In the genomic region with DNA sequence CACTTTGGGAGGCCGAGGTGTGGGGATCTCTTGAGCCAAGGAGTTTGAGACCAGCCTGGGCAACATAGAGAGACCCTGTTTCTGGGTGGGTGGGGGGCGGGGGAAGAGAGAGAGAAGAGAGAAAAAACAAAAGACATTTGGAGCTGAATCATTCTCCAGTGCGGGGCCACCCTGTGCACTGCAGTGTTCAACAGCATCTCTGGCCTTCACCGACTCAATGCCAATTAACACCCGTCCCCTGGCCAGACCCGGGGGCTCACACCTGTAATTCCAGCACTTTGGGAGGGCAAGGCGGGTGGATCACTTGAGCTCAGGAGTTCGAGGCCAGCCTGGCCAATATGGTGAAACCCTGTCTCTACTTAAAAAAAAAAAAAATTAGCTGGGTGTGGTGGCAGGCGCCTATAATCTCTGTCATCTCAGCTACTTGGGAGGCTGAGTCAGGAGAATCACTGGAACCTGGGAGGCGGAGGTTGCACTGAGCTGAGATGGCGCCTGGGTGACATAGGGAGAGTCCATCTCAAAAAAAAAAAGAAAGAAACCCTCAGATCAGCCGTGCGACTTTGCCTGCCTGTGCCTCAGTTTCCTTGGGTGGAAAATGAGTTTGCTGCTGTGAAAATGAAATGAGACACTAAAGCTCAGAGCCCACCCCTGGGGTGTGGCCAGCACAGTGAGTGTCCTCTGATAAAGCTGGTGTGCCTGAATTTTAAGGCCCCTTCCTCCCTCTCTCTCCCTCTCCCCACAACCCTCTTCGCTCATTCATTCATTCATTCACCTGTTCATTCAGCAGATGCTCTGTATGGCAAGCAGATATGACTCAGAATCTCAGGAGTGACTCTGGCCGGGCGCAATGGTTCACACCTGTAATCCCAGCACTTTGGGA, we compare ENCODE assay signal across 14 cellular contexts. TPM values are rescaled to one million over a fixed set of nuclear protein-coding genes. Genes with fewer than 3 reads are reported as not detected.
DNase-seq lines count a peak whose midpoint lies in the region; ATAC-seq, FAIRE-seq and TF ChIP-seq lines count a peak whose summit lies in the region.
"Had no signal": no experiment of that assay in that cellular context is flagged by ENCODE, and none has a peak within 500 bp of the region (broad histone marks: within the 10 kb centered on the region; RNA-seq: fewer than 3 reads in every experiment).

No MANE protein-coding gene starts in this region.

- H2BK5ac ChIP-seq in neuronal stem cell (ENCODE audit: low read length), result no peak overlapping the region

- H4K8ac ChIP-seq in neuronal stem cell (ENCODE audit: low read depth, low read length), result no peak overlapping the region

- H3K36me3 Mint-ChIP-seq in CD8-positive, alpha-beta memory T cell, result peaks cover 33 to 43% (median 37%) of the 10 kb centered on the region in 3 donors
- H3K36me3 Mint-ChIP-seq in astrocyte (ENCODE audit: low read depth, unreplicated experiment) (peaks cover 6% of the 10 kb centered on the region), natural killer cell (peaks cover 21% of the 10 kb centered on the region)

- no TSS peak for BruUV-seq in HepG2 (replicated peaks; lab: Mats Ljungman, UMichigan)

- H3K9me3 ChIP-seq in CD8-positive, alpha-beta memory T cell (ENCODE audit: low read length), result no peaks in the 10 kb centered on the region
- H3K9me3 ChIP-seq in OCI-LY3 (ENCODE audit: insufficient read depth, low read length), result no peaks in the 10 kb centered on the region
- H3K9me3 ChIP-seq in astrocyte (ENCODE audit: insufficient read depth, low read depth, low read length), result no peaks in the 10 kb centered on the region
- no peaks in the 10 kb centered on the region for H3K9me3 ChIP-seq in neuronal stem cell (replicated peaks in 1 of 2; ENCODE audit: control insufficient read depth in 2 of 2, insufficient read depth in 1 of 2, low read depth in 1 of 2, low read length in 2 of 2)
- no peaks in the 10 kb centered on the region for H3K9me3 ChIP-seq in HepG2 (ENCODE audit: low read length)

- no peak overlapping the region for H3K4me3 ChIP-seq in CD8-positive, alpha-beta memory T cell (ENCODE audit: low read length)
- H3K4me3 ChIP-seq in OCI-LY3 (ENCODE audit: low read length), result no peak overlapping the region
- no peak overlapping the region for H3K4me3 ChIP-seq in astrocyte (ENCODE audit: insufficient read depth, low read depth, low read length)
- H3K4me3 ChIP-seq in neuronal stem cell (ENCODE audit: low read length in 2 of 2), result no peak overlapping the region
- H3K4me3 ChIP-seq in HepG2 (replicated peaks in 1 of 3; ENCODE audit: insufficient read depth in 1 of 3, low read depth in 2 of 3, low read length in 3 of 3), result no peak overlapping the region
- H3K4me3 ChIP-seq: cardiac muscle cell, smooth muscle cell had no signal

- in situ Hi-C loops in HepG2 (cut with HindIII; ENCODE audit: extremely low pct_ligation_motif_present, low pct_unique_long_range_greater_than_20kb), result no loop called here

- peaks cover 0 to 32% of the 10 kb centered on the region in 2 donors for H3K27me3 Mint-ChIP-seq in CD8-positive, alpha-beta memory T cell
- H3K27me3 Mint-ChIP-seq in astrocyte (ENCODE audit: low read depth, unreplicated experiment) (peaks cover 45% of the 10 kb centered on the region), natural killer cell (ENCODE audit: low read depth in 2 of 2) (no peaks in the 10 kb centered on the region)

- no CpG with 5 or more reads among the region's 16 CpGs for WGBS in neuronal stem cell (ENCODE audit: extremely low coverage in 2 of 2, insufficient read length in 2 of 2, insufficient replicate concordance in 1 of 2), 2 donors
- WGBS in HepG2 (ENCODE audit: low lambda C conversion rate), result 29% methylated on average over 15 of the region's 16 CpGs

- POLR2A ChIA-PET in CD8-positive, alpha-beta memory T cell (lab: Charles Lee), result interaction anchor here (0.6 to 13.3 kb wide), 18 partner anchors 9 to 305 kb away, joined by 3 to 1176 read pairs (median 6); partner anchors contain the start of gene AP1M1
- POLR2A ChIA-PET in HepG2 (lab: Yijun Ruan, JAX), result no interaction called here

- peaks cover 48% of the 10 kb centered on the region for H4K20me1 ChIP-seq in OCI-LY3 (ENCODE audit: insufficient read depth, low read length)
- peaks cover 33% of the 10 kb centered on the region for H4K20me1 ChIP-seq in astrocyte (ENCODE audit: insufficient read depth, low read length)
- no peaks in the 10 kb centered on the region for H4K20me1 ChIP-seq in HepG2 (ENCODE audit: insufficient read depth, low read length)

- TF ChIP-seq EP300 in HepG2 (IDR thresholded peaks at IDR 0.05; ENCODE audit: low read depth in 2 of 2, low read length in 2 of 2) (no peak), HepG2 (CRISPR knock-in tag; IDR thresholded peaks at IDR 0.05; ENCODE audit: borderline replicate concordance) (no peak)

- H3K27ac ChIP-seq in CD8-positive, alpha-beta memory T cell (ENCODE audit: low read depth, low read length), result peak overlapping the region; percentile 100
- H3K27ac ChIP-seq in OCI-LY3 (ENCODE audit: low read length) (no peak overlapping the region), astrocyte (ENCODE audit: low read depth, low read length) (no peak overlapping the region), neuronal stem cell (replicated peaks; ENCODE audit: low read length) (no peak overlapping the region), HepG2 (ENCODE audit: extremely low read length, insufficient read depth, low read length) (no peak overlapping the region)
- H3K27ac ChIP-seq: cardiac muscle cell had no signal

- peaks cover 0 to 15% (median 12%) of the 10 kb centered on the region in 5 donors for H3K9me3 Mint-ChIP-seq in CD8-positive, alpha-beta memory T cell
- H3K9me3 Mint-ChIP-seq in astrocyte (ENCODE audit: unreplicated experiment), result no peaks in the 10 kb centered on the region
- no peaks in the 10 kb centered on the region for H3K9me3 Mint-ChIP-seq in natural killer cell
- H3K9me3 Mint-ChIP-seq: stimulated activated naive CD8-positive, alpha-beta T cell treated with anti-CD3 and anti-CD28 coated beads, Interleukin-15, Interleukin-2, amounts not matched to agents 100 ng/mL and 50 ng/mL, for 24 hours had no signal

- H3K79me1 ChIP-seq in neuronal stem cell (ENCODE audit: low read depth, low read length), result no peaks in the 10 kb centered on the region

- TF ChIP-seq POLR2A in HepG2 (IDR thresholded peaks at IDR 0.05; ENCODE audit: insufficient read depth in 1 of 2, low read depth in 2 of 2, low read length in 2 of 2), result no peak

- H4K91ac ChIP-seq in neuronal stem cell (ENCODE audit: low read depth, low read length, poor library complexity), result no peak overlapping the region

- H2BK120ac ChIP-seq in neuronal stem cell (ENCODE audit: low read depth, low read length), result no peak overlapping the region

- no peak overlapping the region for H2BK15ac ChIP-seq in neuronal stem cell (ENCODE audit: low read length)

- peaks cover 43% of the 10 kb centered on the region for H3K4me1 ChIP-seq in CD8-positive, alpha-beta memory T cell (ENCODE audit: insufficient read depth, low read length)
- H3K4me1 ChIP-seq in OCI-LY3 (ENCODE audit: low read length) (peaks cover 32% of the 10 kb centered on the region), astrocyte (ENCODE audit: insufficient read depth, low read length) (peaks cover 23% of the 10 kb centered on the region), neuronal stem cell (ENCODE audit: control insufficient read depth in 2 of 2, insufficient read depth in 1 of 2, low read depth in 1 of 2, low read length in 2 of 2) (peaks cover 0 to 2% of the 10 kb centered on the region in 2 donors), HepG2 (ENCODE audit: insufficient read depth, low read length) (peaks cover 8% of the 10 kb centered on the region)

- TF ChIP-seq CTCF in OCI-LY3 (IDR thresholded peaks at IDR 0.05; ENCODE audit: low read depth, low read length) (no peak), astrocyte (IDR thresholded peaks at IDR 0.05; ENCODE audit: insufficient read depth, low read depth, low read length) (no peak), natural killer cell (IDR thresholded peaks at IDR 0.05) (no peak), HepG2 (CRISPR knock-in tag; IDR thresholded peaks at IDR 0.05) (no peak)

- CTCF ChIA-PET in CD8-positive, alpha-beta memory T cell (lab: Charles Lee), result interaction anchor here (0.7 to 22.1 kb wide), 9 partner anchors 9 to 84 kb away, joined by 3 to 403 read pairs (median 11); no protein-coding TSS in a partner anchor
- CTCF ChIA-PET in HepG2 (lab: Yijun Ruan, JAX; ENCODE audit: low intra/inter-chr PET ratio, low total read pairs), result no interaction called here

- H3K79me2 ChIP-seq in OCI-LY3 (ENCODE audit: low read length), result no peaks in the 10 kb centered on the region
- peaks cover 13% of the 10 kb centered on the region for H3K79me2 ChIP-seq in astrocyte (ENCODE audit: insufficient read depth, low read length)
- H3K79me2 ChIP-seq in HepG2 (ENCODE audit: insufficient read depth, low read length), result no peaks in the 10 kb centered on the region

- H3K18ac ChIP-seq in neuronal stem cell (ENCODE audit: low read length), result no peak overlapping the region

- peak overlapping the region; percentile 90 to 99 (median 98) for H3K27ac Mint-ChIP-seq in CD8-positive, alpha-beta memory T cell
- no peak overlapping the region for H3K27ac Mint-ChIP-seq in astrocyte (ENCODE audit: unreplicated experiment)
- peak overlapping the region; percentile 98 to 99 for H3K27ac Mint-ChIP-seq in natural killer cell

- ATAC-seq in natural killer cell (peak in 1 of 3 donors; percentile 16), HepG2 (no peak)

- DNase-seq in CD8-positive, alpha-beta memory T cell, result peak in 4 of 5 donors; percentile 31 to 63 (median 46)
- DNase-seq in astrocyte (ENCODE audit: low read depth) (no peak), natural killer cell (peak; percentile 49), neuronal stem cell (ENCODE audit: low spot score) (no peak), NCI-H2029 (lab: John Stamatoyannopoulos, UW) (no peak), NCI-H1436 treated with DMSO at 0.1 percent for 48 hours (lab: John Stamatoyannopoulos, UW) (no peak), HepG2 (ENCODE audit: low spot score) (no peak)
- DNase-seq: glutamatergic neuron, midbrain, NCI-H1930 had no signal

- H3K4me1 Mint-ChIP-seq in CD8-positive, alpha-beta memory T cell, result peaks cover 49 to 61% (median 52%) of the 10 kb centered on the region in 3 donors
- H3K4me1 Mint-ChIP-seq in astrocyte (ENCODE audit: low read depth, unreplicated experiment), result peaks cover 2% of the 10 kb centered on the region
- H3K4me1 Mint-ChIP-seq in natural killer cell, result peaks cover 59 to 69% of the 10 kb centered on the region in 2 donors

- peak overlapping the region; percentile 24 to 100 (median 99) for H3K4me3 Mint-ChIP-seq in CD8-positive, alpha-beta memory T cell
- H3K4me3 Mint-ChIP-seq in astrocyte (ENCODE audit: unreplicated experiment) (no peak overlapping the region), natural killer cell (peak overlapping the region; percentile 93)

- FAIRE-seq in astrocyte (lab: Jason Lieb, UNC), result no peak
- FAIRE-seq in HepG2 (lab: Jason Lieb, UNC), result no peak

- H3K23ac ChIP-seq in neuronal stem cell (ENCODE audit: low read depth, low read length, poor library complexity), result no peak overlapping the region

- H2AK5ac ChIP-seq in neuronal stem cell (ENCODE audit: low read depth, low read length), result no peak overlapping the region

- intact Hi-C loops in natural killer cell (cut with micrococcal nuclease) (loop anchor here (1.0 kb wide), 2 partner anchors 7 to 38 kb away; no protein-coding TSS in a partner anchor), HepG2 (cut with micrococcal nuclease; ENCODE audit: unreplicated experiment) (no loop called here)

- H3K36me3 ChIP-seq in CD8-positive, alpha-beta memory T cell (ENCODE audit: insufficient read depth, low read length), result peaks cover 30% of the 10 kb centered on the region
- no peaks in the 10 kb centered on the region for H3K36me3 ChIP-seq in OCI-LY3 (replicated peaks; ENCODE audit: low read depth, low read length)
- H3K36me3 ChIP-seq in astrocyte (ENCODE audit: insufficient read depth, low read length), result peaks cover 11% of the 10 kb centered on the region
- H3K36me3 ChIP-seq in neuronal stem cell (replicated peaks in 1 of 2; ENCODE audit: control insufficient read depth in 2 of 2, insufficient read depth in 2 of 2, low read length in 2 of 2), result peaks cover 0 to 2% of the 10 kb centered on the region in 2 donors
- H3K36me3 ChIP-seq in HepG2 (replicated peaks in 1 of 2; ENCODE audit: control insufficient read depth in 1 of 2, insufficient read depth in 2 of 2, low read length in 2 of 2), result no peaks in the 10 kb centered on the region

- no peak overlapping the region for H2BK12ac ChIP-seq in neuronal stem cell (ENCODE audit: low read length)

- H3K9ac ChIP-seq in OCI-LY3 (ENCODE audit: low read length) (no peak overlapping the region), astrocyte (ENCODE audit: low read length) (no peak overlapping the region), neuronal stem cell (ENCODE audit: low read depth, low read length, poor library complexity) (no peak overlapping the region), HepG2 (ENCODE audit: insufficient read depth, low read depth, low read length) (no peak overlapping the region)

- H3K4ac ChIP-seq in neuronal stem cell (ENCODE audit: low read length), result no peak overlapping the region

- no peaks in the 10 kb centered on the region for H3K27me3 ChIP-seq in CD8-positive, alpha-beta memory T cell (ENCODE audit: insufficient read depth, low read length, poor library complexity, severe bottlenecking)
- H3K27me3 ChIP-seq in OCI-LY3 (ENCODE audit: low read depth, low read length) (peaks cover 84% of the 10 kb centered on the region), astrocyte (ENCODE audit: insufficient read depth, low read length) (no peaks in the 10 kb centered on the region), neuronal stem cell (ENCODE audit: control insufficient read depth in 3 of 3, insufficient read depth in 3 of 3, low read depth in 1 of 3, low read length in 3 of 3) (peaks cover 6 to 38% (median 21%) of the 10 kb centered on the region in 3 experiments), HepG2 (ENCODE audit: control insufficient read depth in 1 of 2, insufficient read depth in 2 of 2, low read length in 2 of 2) (peaks cover 1 to 3% of the 10 kb centered on the region in 2 experiments; a peak in 2 of 5 replicates)

- H2AFZ ChIP-seq in OCI-LY3 (ENCODE audit: low read depth, low read length), result no peak overlapping the region
- H2AFZ ChIP-seq in astrocyte (ENCODE audit: low read depth, low read length), result no peak overlapping the region
- no peak overlapping the region for H2AFZ ChIP-seq in neuronal stem cell (ENCODE audit: low read length)
- H2AFZ ChIP-seq in HepG2 (ENCODE audit: low read length), result no peak overlapping the region

- TF ChIP-seq RAD21 in HepG2 (CRISPR knock-in tag; IDR thresholded peaks at IDR 0.05), result no peak

- no peak overlapping the region for H3K14ac ChIP-seq in neuronal stem cell (ENCODE audit: low read length)

- H3K4me2 ChIP-seq in OCI-LY3 (ENCODE audit: low read length) (peak overlapping the region; percentile 31; the same call in 1 of the 2 replicates), astrocyte (ENCODE audit: low read length) (peak overlapping the region; percentile 52), neuronal stem cell (ENCODE audit: insufficient read depth, low read length, poor library complexity, severe bottlenecking) (no peak overlapping the region), HepG2 (ENCODE audit: low read depth, low read length) (no peak overlapping the region)
- H3K4me2 ChIP-seq: smooth muscle cell had no signal

RNA-seq across cellular contexts. Expression of gene KLF2, which starts 6.4 kb away (rescaled TPM):
- 10 to 100 TPM; 33.7 to 37.5 TPM for total RNA-seq in CD8-positive, alpha-beta memory T cell
- polyA plus RNA-seq in CD8-positive, alpha-beta memory T cell, result 219 TPM
- total RNA-seq in astrocyte (1.9 and 2.0 TPM in 2 replicates), natural killer cell (100 to 1,000 TPM; 246 to 645 (median 377) TPM), HepG2 (2016; rRNA removed; fragmentation: Illumina TruSeq; extraction: Trizol) (not detected in 2 replicates)
- polyA plus RNA-seq in neuronal stem cell (2013, experiment 1 of 2), result 0.13 TPM
- polyA plus RNA-seq in neuronal stem cell (2013, experiment 2 of 2), result 0.12 TPM
- total RNA-seq in HepG2 (2016; cell fraction: cytosol; rRNA removed; fragmentation: Illumina TruSeq; extraction: Trizol; ENCODE audit: low read depth), result not detected in 2 replicates
- not detected in 2 replicates for total RNA-seq in HepG2 (2016; cell fraction: insoluble cytoplasmic fraction; rRNA removed; fragmentation: Illumina TruSeq; extraction: Trizol)
- total RNA-seq in HepG2 (2016; cell fraction: membrane; rRNA removed; fragmentation: Illumina TruSeq; extraction: Trizol), result not detected in 2 replicates
- total RNA-seq in HepG2 (2016; cell fraction: nucleus; rRNA removed; fragmentation: Illumina TruSeq; extraction: Trizol), result not detected in 2 replicates
- 0.05 TPM in 1 of 2 replicates, not detected in the other for polyA plus RNA-seq in HepG2 (2011; rRNA removed)
- polyA plus RNA-seq in HepG2 (2011; cell fraction: cytosol; rRNA removed), result 0.05 TPM in 1 of 2 replicates, not detected in the other
- polyA plus RNA-seq in HepG2 (2011; cell fraction: nucleus; rRNA removed), result 0.16 and 0.23 TPM in 2 replicates
- not detected in 2 replicates for polyA plus RNA-seq in HepG2 (2012)
- not detected in 2 replicates for polyA plus RNA-seq in HepG2 (2016; cell fraction: cytosol; fragmentation: Illumina TruSeq; extraction: Trizol; ENCODE audit: low read depth)
- polyA plus RNA-seq in HepG2 (2016; cell fraction: insoluble cytoplasmic fraction; fragmentation: Illumina TruSeq; extraction: Trizol; ENCODE audit: low read depth), result not detected in 2 replicates
- polyA plus RNA-seq in HepG2 (2016; cell fraction: membrane; fragmentation: Illumina TruSeq; extraction: Trizol; ENCODE audit: low read depth), result 0.27 TPM in 1 of 2 replicates, not detected in the other
- not detected in 2 replicates for polyA plus RNA-seq in HepG2 (2016; cell fraction: nucleus; fragmentation: Illumina TruSeq; extraction: Trizol; ENCODE audit: insufficient read depth, low read depth)
- polyA minus RNA-seq in HepG2 (2011; rRNA and poly(A)+ RNA removed; ENCODE audit: low replicate concordance), result 0.16 TPM in 1 of 2 replicates, not detected in the other
- not detected in 2 replicates for polyA minus RNA-seq in HepG2 (2011; cell fraction: cytosol; rRNA and poly(A)+ RNA removed)
- polyA minus RNA-seq in HepG2 (2011; cell fraction: nucleus; rRNA and poly(A)+ RNA removed), result not detected in 2 replicates

Comparison
In these comparisons a context has a peak if more than half of its experiments do, and no peak if none do; other contexts are left out.
1. DNase-seq: peak in CD8-positive, alpha-beta memory T cell (4 of 5) and natural killer cell (single experiment); none in astrocyte (single experiment), neuronal stem cell (single experiment), NCI-H2029 (single experiment), NCI-H1436 treated with DMSO at 0.1 percent for 48 hours (single experiment) and HepG2 (single experiment).
2. H3K4me2 ChIP-seq: peak in OCI-LY3 (single experiment) and astrocyte (single experiment); none in neuronal stem cell (single experiment) and HepG2 (single experiment).
3. RNA of gene KLF2, which starts 6.4 kb away (total RNA-seq): 246 to 645 TPM in natural killer cell and 33.7 to 37.5 TPM in CD8-positive, alpha-beta memory T cell; 1.9 to 2.0 TPM in astrocyte and not detected in HepG2; every median in the first group is over 10 times any median in the second.